ENCODE assay signal across 31 cellular contexts in genomic region chr2:137107925-137108324, GRCh38.
"Had no signal": no experiment of that assay in that cellular context is flagged by ENCODE, and none has a peak within 500 bp of the region (broad histone marks: within the 10 kb centered on the region; RNA-seq: fewer than 3 reads in every experiment).

No MANE protein-coding gene starts in this region.

- H2AFZ ChIP-seq: neural progenitor cell, parathyroid adenoma had no signal

- H3K9me3 ChIP-seq: suprapubic skin, testis, tibial artery, transverse colon, upper lobe of right lung, uterus had no signal

- DNase-seq: natural killer cell; occipital lobe; ovary; posterior cingulate gyrus; psoas muscle; right cardiac atrium; spleen; stimulated activated CD4-positive, alpha-beta T cell treated with anti-CD3 and anti-CD28 coated beads, Interleukin-12 subunit alpha, Interleukin-12 subunit beta, amount 100 ng/mL, for 4 hours; stimulated activated CD4-positive, alpha-beta T cell treated with anti-CD3 and anti-CD28 coated beads, Interleukin-1b, Interleukin-23, amount 100 ng/mL, for 48 hours; stimulated activated CD4-positive, alpha-beta T cell treated with anti-CD3 and anti-CD28 coated beads, Interleukin-4, amount 100 ng/mL, for 1 hour; stimulated activated CD4-positive, alpha-beta T cell treated with anti-CD3 and anti-CD28 coated beads, Interleukin-4, amount 100 ng/mL, for 4 hours; stimulated activated CD8-positive, alpha-beta memory T cell treated with anti-CD3 and anti-CD28 coated beads, Interleukin-4, amount 100 ng/mL, for 48 hours; stimulated activated naive CD4-positive, alpha-beta T cell; stimulated activated naive CD8-positive, alpha-beta T cell treated with anti-CD3 and anti-CD28 coated beads, Interleukin-15, amount 100 ng/mL, for 72 hours; stimulated activated naive CD8-positive, alpha-beta T cell treated with anti-CD3 and anti-CD28 coated beads, Interleukin-15, Interleukin-2, amounts not matched to agents 100 U/mL and 50 U/mL, for 24 hours; substantia nigra; testis; tibial artery; transverse colon; upper lobe of right lung; uterus had no signal

- H3K4me3 Mint-ChIP-seq: natural killer cell; nephron; neural progenitor cell; stimulated activated memory B cell treated with anti-CD40 and anti-IgM and Interleukin-4, amounts not matched to agents 10 μg/mL and 1 μg/mL and 100 μg/mL, for 72 hours; stimulated activated naive CD8-positive, alpha-beta T cell treated with anti-CD3 and anti-CD28 coated beads, Interleukin-15, amount 100 ng/mL, for 72 hours; type B pancreatic cell had no signal

- ATAC-seq: natural killer cell; psoas muscle; right cardiac atrium; sciatic nerve; stimulated activated memory B cell treated with anti-CD40 and anti-IgM and Interleukin-4, amounts not matched to agents 10 μg/mL and 1 μg/mL and 100 μg/mL, for 72 hours; stimulated activated naive CD8-positive, alpha-beta T cell treated with anti-CD3 and anti-CD28 coated beads, Interleukin-15, amount 100 ng/mL, for 72 hours; stimulated activated naive CD8-positive, alpha-beta T cell treated with anti-CD3 and anti-CD28 coated beads, Interleukin-15, Interleukin-2, amounts not matched to agents 100 U/mL and 50 U/mL, for 24 hours; upper lobe of right lung had no signal

- H3K27ac Mint-ChIP-seq: natural killer cell; nephron; neural progenitor cell; progenitor cell of endocrine pancreas; stimulated activated memory B cell treated with anti-CD40 and anti-IgM and Interleukin-4, amounts not matched to agents 10 μg/mL and 1 μg/mL and 100 μg/mL, for 72 hours; stimulated activated naive CD8-positive, alpha-beta T cell treated with anti-CD3 and anti-CD28 coated beads, Interleukin-15, amount 100 ng/mL, for 72 hours; type B pancreatic cell had no signal

- H3K36me3 ChIP-seq: neural progenitor cell, ovary, spleen, suprapubic skin, tibial artery, transverse colon, upper lobe of right lung, uterus had no signal

- H3K4me1 ChIP-seq: neural progenitor cell, parathyroid adenoma, psoas muscle, spleen, suprapubic skin, testis, tibial artery, transverse colon, upper lobe of right lung, uterus had no signal

- H3K9ac ChIP-seq: neural progenitor cell, parathyroid adenoma had no signal

- H3K79me2 ChIP-seq: parathyroid adenoma had no signal

- H3K27me3 Mint-ChIP-seq: progenitor cell of endocrine pancreas; stimulated activated memory B cell treated with anti-CD40 and anti-IgM and Interleukin-4, amounts not matched to agents 10 μg/mL and 1 μg/mL and 100 μg/mL, for 72 hours; stimulated activated naive CD8-positive, alpha-beta T cell treated with anti-CD3 and anti-CD28 coated beads, Interleukin-15, amount 100 ng/mL, for 72 hours had no signal

- H3K27ac ChIP-seq: neural progenitor cell, ovary, parathyroid adenoma, psoas muscle, skin epidermis, spleen, suprapubic skin, testis, tibial artery, transverse colon, upper lobe of right lung, uterus had no signal

- H3K36me3 Mint-ChIP-seq: natural killer cell; neural progenitor cell; stimulated activated memory B cell treated with anti-CD40 and anti-IgM and Interleukin-4, amounts not matched to agents 10 μg/mL and 1 μg/mL and 100 μg/mL, for 72 hours; type B pancreatic cell had no signal

- H3K27me3 ChIP-seq: neural progenitor cell, ovary, spleen, suprapubic skin, testis, tibial artery, transverse colon, upper lobe of right lung, uterus had no signal

- H3K4me1 Mint-ChIP-seq: natural killer cell; nephron; neural progenitor cell; stimulated activated memory B cell treated with anti-CD40 and anti-IgM and Interleukin-4, amounts not matched to agents 10 μg/mL and 1 μg/mL and 100 μg/mL, for 72 hours; stimulated activated naive CD8-positive, alpha-beta T cell treated with anti-CD3 and anti-CD28 coated beads, Interleukin-15, amount 100 ng/mL, for 72 hours had no signal

- H3K4me2 ChIP-seq: neural progenitor cell, smooth muscle cell had no signal

- H3K9me3 Mint-ChIP-seq: neural progenitor cell, type B pancreatic cell had no signal

- H3K4me3 ChIP-seq: neural progenitor cell, ovary, psoas muscle, skin epidermis, smooth muscle cell, spleen, suprapubic skin, testis, tibial artery, transverse colon, upper lobe of right lung, uterus had no signal
